ENCODE assay signal across 8 cellular contexts in genomic region chr11:2992234-2992999, GRCh38. TPM values are rescaled to one million over a fixed set of nuclear protein-coding genes. Genes with fewer than 3 reads are reported as not detected.
A peak's percentile ranks its signal among the peaks of the same experiment; 100 is the strongest.
DNase-seq lines count a peak whose midpoint lies in the region; TF ChIP-seq lines count a peak whose summit lies in the region.

NAP1L4 (minus strand) TSS chr11:2992329; CDS start chr11:2979220, 13,109 bp downstream.

- peak within 1 kb of the TSS; percentile 95 for H2AFZ ChIP-seq in MM.1S (ENCODE audit: low read length)

- H3K36me3 ChIP-seq in ES-I3 (ENCODE audit: insufficient read depth, low read length): no peaks in the 10 kb centered on the region
- no peaks in the 10 kb centered on the region for H3K36me3 ChIP-seq in HAP-1 (replicated peaks)
- H3K36me3 ChIP-seq in MM.1S (replicated peaks; ENCODE audit: insufficient read depth, low read length): no peaks in the 10 kb centered on the region
- no peaks in the 10 kb centered on the region for H3K36me3 ChIP-seq in stomach smooth muscle (ENCODE audit: control insufficient read depth in 2 of 2, insufficient read depth in 2 of 2, low read length in 2 of 2)

- H3K4me3 ChIP-seq in HAP-1 (peak within 1 kb of the TSS; percentile 87), MM.1S (ENCODE audit: low read length) (peak within 1 kb of the TSS; percentile 98), fibroblast of villous mesenchyme (ENCODE audit: low read depth, low read length) (peak within 1 kb of the TSS; percentile 78), stomach smooth muscle (ENCODE audit: low read length in 2 of 2) (peak within 1 kb of the TSS; percentile 70 to 89)

- H3K27ac ChIP-seq in MM.1S (ENCODE audit: low read length) (peak within 1 kb of the TSS; percentile 86), stomach smooth muscle (ENCODE audit: low read length) (peak within 1 kb of the TSS; percentile 80)

- peaks cover 18% of the 10 kb centered on the region for H4K20me1 ChIP-seq in MM.1S (ENCODE audit: insufficient read depth, low read length)

- H3K4me2 ChIP-seq in MM.1S (ENCODE audit: low read depth, low read length): peak within 1 kb of the TSS; percentile 95

- peak within 1 kb of the TSS; percentile 98 for H3K27ac Mint-ChIP-seq in neural crest cell (ENCODE audit: unreplicated experiment)

- DNase-seq in HAP-1 (ENCODE audit: low spot score in 2 of 2) (peak; percentile 95 to 98), MM.1S (peak; percentile 99), SIG-M5 (lab: John Stamatoyannopoulos, UW) (peak; percentile 61), activated gamma-delta T cell (lab: John Stamatoyannopoulos, UW) (peak; percentile 95), fibroblast of villous mesenchyme (ENCODE audit: low read depth) (peak; percentile 97), neural crest cell (ENCODE audit: low read depth, low spot score) (peak; percentile 93)

- no peaks in the 10 kb centered on the region for H3K9me2 ChIP-seq in MM.1S (replicated peaks; ENCODE audit: insufficient read depth, low read length)

- H3F3A ChIP-seq in MM.1S (ENCODE audit: insufficient read depth, low read length): peaks cover 40% of the 10 kb centered on the region

- no peak for TF ChIP-seq CTCF in MM.1S (IDR thresholded peaks at IDR 0.05; ENCODE audit: low read length)
- TF ChIP-seq CTCF in fibroblast of villous mesenchyme (IDR thresholded peaks at IDR 0.05; ENCODE audit: insufficient read depth, low read depth, low read length): no peak
- TF ChIP-seq CTCF in neural crest cell (conservative IDR thresholded peaks at IDR 0.05): no peak

- peak within 1 kb of the TSS; percentile 99 for H3K4me3 Mint-ChIP-seq in neural crest cell

- H3K9me3 ChIP-seq in ES-I3 (ENCODE audit: control insufficient read depth, insufficient read depth, low read length): no peaks in the 10 kb centered on the region
- H3K9me3 ChIP-seq in HAP-1: no peaks in the 10 kb centered on the region
- no peaks in the 10 kb centered on the region for H3K9me3 ChIP-seq in MM.1S (replicated peaks; ENCODE audit: insufficient read depth, low read length)
- H3K9me3 ChIP-seq in stomach smooth muscle (ENCODE audit: control insufficient read depth in 2 of 2, low read length in 2 of 2): no peaks in the 10 kb centered on the region

- H3K9ac ChIP-seq in ES-I3 (ENCODE audit: low read depth, low read length) (peak within 1 kb of the TSS; percentile 79), MM.1S (ENCODE audit: low read length) (peak within 1 kb of the TSS; percentile 98), stomach smooth muscle (ENCODE audit: low read length in 2 of 2) (peak within 1 kb of the TSS; percentile 89 to 91)

- H3K36me3 Mint-ChIP-seq in neural crest cell (ENCODE audit: low read depth): no peaks in the 10 kb centered on the region

- peaks cover 14% of the 10 kb centered on the region for H3K4me1 ChIP-seq in ES-I3 (ENCODE audit: insufficient read depth, low read length)
- peaks cover 15% of the 10 kb centered on the region for H3K4me1 ChIP-seq in HAP-1
- peaks cover 7% of the 10 kb centered on the region for H3K4me1 ChIP-seq in MM.1S (ENCODE audit: low read length)
- peaks cover 33% of the 10 kb centered on the region for H3K4me1 ChIP-seq in stomach smooth muscle (ENCODE audit: control insufficient read depth, insufficient read depth, low read length)

- H3K4me1 Mint-ChIP-seq in neural crest cell: peaks cover 33% of the 10 kb centered on the region

- peaks cover 44% of the 10 kb centered on the region for H3K79me2 ChIP-seq in MM.1S (ENCODE audit: low read length)

- H3K27me3 ChIP-seq in HAP-1 (ENCODE audit: low read depth): no peaks in the 10 kb centered on the region
- H3K27me3 ChIP-seq in MM.1S (replicated peaks; ENCODE audit: insufficient read depth, low read length): no peaks in the 10 kb centered on the region
- H3K27me3 ChIP-seq in stomach smooth muscle (ENCODE audit: control insufficient read depth in 1 of 2, insufficient read depth in 2 of 2, low read length in 2 of 2): no peaks in the 10 kb centered on the region

- no peaks in the 10 kb centered on the region for H3K9me3 Mint-ChIP-seq in neural crest cell

- no peaks in the 10 kb centered on the region for H3K27me3 Mint-ChIP-seq in neural crest cell (ENCODE audit: low read depth)

- in situ Hi-C loops in HAP-1 (cut with MboI; ENCODE audit: low sequenced_read_pairs): no loop called here

RNA-seq across cellular contexts. Expression of gene NAP1L4, which starts in this region (rescaled TPM):
- total RNA-seq in fibroblast of villous mesenchyme (87.6 and 121 TPM in 2 replicates), neural crest cell (219 and 224 TPM in 2 replicates)

Comparison
In these comparisons a context has a peak if more than half of its experiments do, and no peak if none do; other contexts are left out.
1. Peak in every context shown above with its lines: DNase-seq, H3K4me3 ChIP-seq and H3K27ac ChIP-seq.